In genomic region chr15:90921887-90922286, GRCh38 we compare ENCODE assay signal across 15 cellular contexts. TPM values are rescaled to one million over a fixed set of nuclear protein-coding genes. Genes with fewer than 3 reads are reported as not detected.
A peak's percentile ranks its signal among the peaks of the same experiment; 100 is the strongest.
DNase-seq lines count a peak whose midpoint lies in the region; ATAC-seq, FAIRE-seq and TF ChIP-seq lines count a peak whose summit lies in the region.
"Had no signal": no experiment of that assay in that cellular context is flagged by ENCODE, and none has a peak within 500 bp of the region (broad histone marks: within the 10 kb centered on the region; RNA-seq: fewer than 3 reads in every experiment).

No MANE protein-coding gene starts in this region.

- H3K79me2 ChIP-seq in KMS-11 (ENCODE audit: insufficient read depth, low read depth) (no peaks in the 10 kb centered on the region), K562 (ENCODE audit: control insufficient read depth, insufficient read depth, low read length) (no peaks in the 10 kb centered on the region; the same call in 2 of the 3 replicates)

- no peak overlapping the region for H3K23ac ChIP-seq in IMR-90 (ENCODE audit: low read depth, low read length)

- no peak overlapping the region for H4K8ac ChIP-seq in IMR-90 (ENCODE audit: low read depth in 2 of 2, low read length in 2 of 2)

- H4K20me1 ChIP-seq in IMR-90 (ENCODE audit: insufficient read depth, low read length) (no peaks in the 10 kb centered on the region), KMS-11 (ENCODE audit: insufficient read depth) (no peaks in the 10 kb centered on the region), K562 (replicated peaks; ENCODE audit: control insufficient read depth, insufficient read depth, low read length) (no peaks in the 10 kb centered on the region)

- H3K9ac ChIP-seq in IMR-90 (ENCODE audit: low read depth, low read length) (no peak overlapping the region), KMS-11 (no peak overlapping the region), K562 (ENCODE audit: insufficient read depth in 1 of 2, low read depth in 2 of 2, low read length in 2 of 2) (no peak overlapping the region)

- in situ Hi-C loops in IMR-90 (cut with MboI; ENCODE audit: low sequenced_read_pairs), result no loop called here
- in situ Hi-C loops in K562 (cut with MboI), result no loop called here

- H2BK20ac ChIP-seq in IMR-90 (ENCODE audit: low read depth, low read length), result no peak overlapping the region

- H3K4me3 ChIP-seq in IMR-90 (ENCODE audit: insufficient read depth, low read depth, low read length), result no peak overlapping the region
- H3K4me3 ChIP-seq in KMS-11 (IDR thresholded peaks at IDR 0.05; ENCODE audit: insufficient read depth, low read depth, low read length), result no peak overlapping the region
- no peak overlapping the region for H3K4me3 ChIP-seq in K562
- H3K4me3 ChIP-seq: A549, HAP-1 had no signal

- H2AFZ ChIP-seq in IMR-90 (replicated peaks; ENCODE audit: low read length, poor library complexity) (no peak overlapping the region), KMS-11 (ENCODE audit: low read depth) (no peak overlapping the region), K562 (ENCODE audit: low read depth, low read length) (no peak overlapping the region)

- ATAC-seq in activated T-cell treated with anti-CD3 and anti-CD28 coated beads, Interleukin-2, amount 50 U/mL, for 72 hours (replicated peaks in 1 of 2), result no peak
- no peak for ATAC-seq in IMR-90 (ENCODE audit: low read depth)
- no peak for ATAC-seq in K562
- no peak for ATAC-seq in HG03139 (IDR thresholded peaks at IDR 0.05; ENCODE audit: unreplicated experiment)
- ATAC-seq: A549 had no signal

- peaks cover 23% of the 10 kb centered on the region for H3K36me3 ChIP-seq in IMR-90 (ENCODE audit: control insufficient read depth, insufficient read depth, low read length)
- no peaks in the 10 kb centered on the region for H3K36me3 ChIP-seq in KMS-11 (ENCODE audit: insufficient read depth)
- H3K36me3 ChIP-seq in K562 (ENCODE audit: control insufficient read depth, insufficient read depth, low read length), result peaks cover 63% of the 10 kb centered on the region
- H3K36me3 ChIP-seq: BE2C had no signal

- H3K4me1 Mint-ChIP-seq in activated T-cell treated with anti-CD3 and anti-CD28 coated beads, Interleukin-2, amount 50 U/mL, for 24 hours (ENCODE audit: low read depth), result peaks cover 32% of the 10 kb centered on the region
- H3K4me1 Mint-ChIP-seq in activated T-cell treated with anti-CD3 and anti-CD28 coated beads, Interleukin-2, amount 50 U/mL, for 72 hours (ENCODE audit: low read depth), result peaks cover 34% of the 10 kb centered on the region

- TF ChIP-seq CTCF in IMR-90 (conservative IDR thresholded peaks at IDR 0.05; ENCODE audit: low read depth, low read length), result no peak
- TF ChIP-seq CTCF in KMS-11 (conservative IDR thresholded peaks at IDR 0.05; ENCODE audit: low read depth, low read length), result no peak
- TF ChIP-seq CTCF in K562 (IDR thresholded peaks at IDR 0.05 in 2 of 3, conservative IDR thresholded peaks at IDR 0.05 in 1 of 3; ENCODE audit: insufficient read depth in 2 of 3, low read depth in 1 of 3, low read length in 3 of 3), result no peak

- CTCF ChIA-PET in IMR-90 (lab: Yijun Ruan, JAX), result no interaction called here
- CTCF ChIA-PET in K562 (lab: Yijun Ruan, JAX; ENCODE audit: low intra/inter-chr PET ratio), result no interaction called here

- no peak overlapping the region for H3K4ac ChIP-seq in IMR-90 (ENCODE audit: low read depth, low read length)

- no peak for TF ChIP-seq EP300 in K562 (IDR thresholded peaks at IDR 0.05; ENCODE audit: low read length)

- no peak overlapping the region for H3K18ac ChIP-seq in IMR-90 (ENCODE audit: low read depth, low read length)

- no peak for TF ChIP-seq POLR2A in IMR-90 (IDR thresholded peaks at IDR 0.05; ENCODE audit: low read depth, low read length)
- 0 out of 2 replicates have a peak, but pooled peaks have one; percentile 15 for TF ChIP-seq POLR2A in K562 (conservative IDR thresholded peaks at IDR 0.05)

- H3K14ac ChIP-seq in IMR-90 (replicated peaks; ENCODE audit: low read depth, low read length), result no peak overlapping the region

- intact Hi-C loops in IMR-90 (cut with micrococcal nuclease) (no loop called here), K562 (cut with micrococcal nuclease) (no loop called here)

- no peaks in the 10 kb centered on the region for H3K79me1 ChIP-seq in IMR-90 (ENCODE audit: low read depth in 1 of 2, low read length in 2 of 2)

- H3K27ac ChIP-seq in IMR-90 (ENCODE audit: insufficient read depth, low read length), result no peak overlapping the region
- peak overlapping the region; percentile 67; the same call in 1 of the 2 replicates for H3K27ac ChIP-seq in KMS-11
- H3K27ac ChIP-seq in K562 (ENCODE audit: extremely low read depth, low read depth, low read length), result no peak overlapping the region
- H3K27ac ChIP-seq: A549, C4-2B had no signal

- H2BK120ac ChIP-seq in IMR-90 (ENCODE audit: low read depth, low read length), result no peak overlapping the region

- dilution Hi-C loops in IMR-90 (cut with HindIII; ENCODE audit: low sequenced_read_pairs, unreplicated experiment), result no loop called here

- H3K27me3 ChIP-seq in IMR-90 (ENCODE audit: control insufficient read depth, insufficient read depth, low read length) (no peaks in the 10 kb centered on the region), KMS-11 (ENCODE audit: insufficient read depth, low read depth) (no peaks in the 10 kb centered on the region), K562 (ENCODE audit: control insufficient read depth in 2 of 2, insufficient read depth in 2 of 2, low read length in 2 of 2) (no peaks in the 10 kb centered on the region)
- H3K27me3 ChIP-seq: BE2C had no signal

- H3K4me1 ChIP-seq in IMR-90 (ENCODE audit: control insufficient read depth, insufficient read depth, low read length) (no peaks in the 10 kb centered on the region), KMS-11 (ENCODE audit: low read depth, poor library complexity, severe bottlenecking) (peaks cover 47% of the 10 kb centered on the region), K562 (replicated peaks in 1 of 2; ENCODE audit: control insufficient read depth in 2 of 2, insufficient read depth in 2 of 2, low read length in 2 of 2) (peaks cover 11 to 18% of the 10 kb centered on the region in 2 experiments)
- H3K4me1 ChIP-seq: A549, BE2C, HAP-1 had no signal

- no peak overlapping the region for H2BK5ac ChIP-seq in IMR-90 (ENCODE audit: low read depth, low read length, poor library complexity, severe bottlenecking)

- TF ChIP-seq RAD21 in IMR-90 (IDR thresholded peaks at IDR 0.05; ENCODE audit: low read length) (no peak), K562 (CRISPR knock-in tag; conservative IDR thresholded peaks at IDR 0.05 in 1 of 2, IDR thresholded peaks at IDR 0.05 in 1 of 2) (no peak)

- no peak overlapping the region for H4K5ac ChIP-seq in IMR-90 (ENCODE audit: low read depth, low read length)

- H3K4me3 Mint-ChIP-seq in activated T-cell treated with anti-CD3 and anti-CD28 coated beads, Interleukin-2, amount 50 U/mL, for 24 hours, result no peak overlapping the region
- H3K4me3 Mint-ChIP-seq in activated T-cell treated with anti-CD3 and anti-CD28 coated beads, Interleukin-2, amount 50 U/mL, for 72 hours, result no peak overlapping the region
- H3K4me3 Mint-ChIP-seq: CD4-positive, alpha-beta memory T cell had no signal

- H2AK5ac ChIP-seq in IMR-90 (ENCODE audit: low read depth, low read length), result no peak overlapping the region

- no peaks in the 10 kb centered on the region for H3K9me3 Mint-ChIP-seq in activated T-cell treated with anti-CD3 and anti-CD28 coated beads, Interleukin-2, amount 50 U/mL, for 24 hours
- H3K9me3 Mint-ChIP-seq in activated T-cell treated with anti-CD3 and anti-CD28 coated beads, Interleukin-2, amount 50 U/mL, for 72 hours, result no peaks in the 10 kb centered on the region
- H3K9me3 Mint-ChIP-seq: CD4-positive, alpha-beta memory T cell had no signal

- peaks cover 73% of the 10 kb centered on the region for H3K36me3 Mint-ChIP-seq in activated T-cell treated with anti-CD3 and anti-CD28 coated beads, Interleukin-2, amount 50 U/mL, for 24 hours (ENCODE audit: low read depth)
- H3K36me3 Mint-ChIP-seq in activated T-cell treated with anti-CD3 and anti-CD28 coated beads, Interleukin-2, amount 50 U/mL, for 72 hours (ENCODE audit: insufficient read depth in 2 of 2), result peaks cover 5 to 23% of the 10 kb centered on the region in 2 donors

- no peak for FAIRE-seq in K562 (lab: Jason Lieb, UNC)
- FAIRE-seq: A549, GM12891, H1, HTR-8/SVneo had no signal

- 83% methylated on average over 1 of the region's 4 CpGs; no CpG with 5 or more reads in 1 of the 2 experiments for WGBS in IMR-90 (ENCODE audit: extremely low coverage in 2 of 2, insufficient read length in 1 of 2), 2 experiments
- 79% methylated on average over 4 of the region's 4 CpGs for WGBS in K562 (ENCODE audit: insufficient coverage, low coverage, missing lambda C conversion rate)

- no TSS peak for BruUV-seq in IMR-90 (replicated peaks; lab: Mats Ljungman, UMichigan)
- no TSS peak for BruUV-seq in K562 (replicated peaks; lab: Mats Ljungman, UMichigan)

- H3K9me1 ChIP-seq in IMR-90 (ENCODE audit: insufficient read depth, low read length) (no peaks in the 10 kb centered on the region), K562 (ENCODE audit: control insufficient read depth, insufficient read depth, low read length) (no peaks in the 10 kb centered on the region)

- DNase-seq in activated T-cell treated with anti-CD3 and anti-CD28 coated beads, Interleukin-2, amount 50 U/mL, for 24 hours, result no peak
- DNase-seq in activated T-cell treated with anti-CD3 and anti-CD28 coated beads, Interleukin-2, amount 50 U/mL, for 72 hours, result no peak
- DNase-seq in IMR-90 (no peak), K562 (ENCODE audit: extremely low read depth in 1 of 4, low spot score in 3 of 4) (no peak)
- DNase-seq: BE2C; CD4-positive, alpha-beta memory T cell; DMS79 had no signal

- H2AK9ac ChIP-seq in IMR-90 (replicated peaks; ENCODE audit: low read depth, low read length, poor library complexity), result no peak overlapping the region

- no peaks in the 10 kb centered on the region for H3K27me3 Mint-ChIP-seq in activated T-cell treated with anti-CD3 and anti-CD28 coated beads, Interleukin-2, amount 50 U/mL, for 24 hours
- H3K27me3 Mint-ChIP-seq in activated T-cell treated with anti-CD3 and anti-CD28 coated beads, Interleukin-2, amount 50 U/mL, for 72 hours (ENCODE audit: low read depth), result no peaks in the 10 kb centered on the region
- H3K27me3 Mint-ChIP-seq: CD4-positive, alpha-beta memory T cell had no signal

- H3K9me3 ChIP-seq in IMR-90 (ENCODE audit: control insufficient read depth, insufficient read depth, low read length) (no peaks in the 10 kb centered on the region), K562 (replicated peaks; ENCODE audit: control insufficient read depth, insufficient read depth, low read depth, low read length) (no peaks in the 10 kb centered on the region)
- H3K9me3 ChIP-seq: A549, BE2C, HAP-1 had no signal

- no peak overlapping the region for H2BK15ac ChIP-seq in IMR-90 (ENCODE audit: low read depth, low read length)

- POLR2A ChIA-PET in IMR-90 (lab: Charles Lee; ENCODE audit: unreplicated experiment), result no interaction called here
- POLR2A ChIA-PET in K562 (lab: Yijun Ruan, JAX), result interaction anchor here (0.8 to 3.7 kb wide), 8 partner anchors 7 to 73 kb away, joined by 3 to 26 read pairs (median 10); partner anchors contain the start of genes HDDC3, MAN2A2 and UNC45A

- H3K27ac Mint-ChIP-seq in activated T-cell treated with anti-CD3 and anti-CD28 coated beads, Interleukin-2, amount 50 U/mL, for 24 hours, result peak overlapping the region; percentile 86
- H3K27ac Mint-ChIP-seq in activated T-cell treated with anti-CD3 and anti-CD28 coated beads, Interleukin-2, amount 50 U/mL, for 72 hours, result no peak overlapping the region

- H3K56ac ChIP-seq in IMR-90 (ENCODE audit: extremely low read depth, insufficient read depth, low read length), result no peak overlapping the region

- no peak overlapping the region for H4K91ac ChIP-seq in IMR-90 (ENCODE audit: insufficient read depth, low read depth, low read length)

- H3K4me2 ChIP-seq in IMR-90 (ENCODE audit: low read depth, low read length) (no peak overlapping the region), KMS-11 (peak overlapping the region; percentile 49; the same call in 1 of the 2 replicates), K562 (ENCODE audit: insufficient read depth, low read length) (no peak overlapping the region)
- H3K4me2 ChIP-seq: A549 had no signal

RNA-seq across cellular contexts. Expression of gene HDDC3, which starts 10.5 kb away (rescaled TPM):
- total RNA-seq in activated T-cell treated with anti-CD3 and anti-CD28 coated beads, Interleukin-2, amount 50 U/mL, for 72 hours, result 10 to 100 TPM; 37.6 to 53.7 TPM
- total RNA-seq in IMR-90 (2012; rRNA removed), result 7.2 and 7.9 TPM in 2 replicates
- 10.7 and 10.8 TPM in 2 replicates for polyA plus RNA-seq in IMR-90 (2012; rRNA removed)
- polyA plus RNA-seq in IMR-90 (2012; cell fraction: cytosol; rRNA removed), result 13.8 and 14.7 TPM in 2 replicates
- polyA plus RNA-seq in IMR-90 (2012; cell fraction: nucleus; rRNA removed; ENCODE audit: low replicate concordance), result 11.7 and 12.4 TPM in 2 replicates
- total RNA-seq in K562 (2011; cell fraction: chromatin; rRNA removed; ENCODE audit: low replicate concordance), result 27.3 and 60.3 TPM in 2 replicates
- 59.5 and 62.4 TPM in 2 replicates for total RNA-seq in K562 (2011; cell fraction: nucleolus; rRNA removed)
- total RNA-seq in K562 (2011; cell fraction: nucleoplasm; rRNA removed), result 46.9 and 47.9 TPM in 2 replicates
- total RNA-seq in K562 (2014; rRNA removed), result 54.1 and 64.9 TPM in 2 replicates
- 28.2 and 33.0 TPM in 2 replicates for total RNA-seq in K562 (2014; rRNA removed; fragmentation: Illumina TruSeq; extraction: Trizol)
- total RNA-seq in K562 (2015; rRNA removed; fragmentation: Illumina TruSeq; extraction: Trizol), result 36.6 and 36.9 TPM in 2 replicates
- 42.6 and 43.0 TPM in 2 replicates for total RNA-seq in K562 (2021)
- 30.8 and 33.4 TPM in 2 replicates for polyA plus RNA-seq in K562 (2011; rRNA removed)
- 37.1 and 49.7 TPM in 2 replicates for polyA plus RNA-seq in K562 (2011; cell fraction: cytosol; rRNA removed)
- polyA plus RNA-seq in K562 (2011; cell fraction: nucleus; rRNA removed), result 37.0 and 41.5 TPM in 2 replicates
- polyA plus RNA-seq in K562 (2012), result 29.7 and 31.4 TPM in 2 replicates
- polyA plus RNA-seq in K562 (2014; fragmentation: Illumina TruSeq; extraction: Trizol), result 51.7 and 54.2 TPM in 2 replicates
- 10 to 100 TPM; 14.9 to 21.3 TPM for polyA plus RNA-seq in K562 (2014; fragmentation: Nextera tagmentation; extraction: Ambion mirVana)
- polyA plus RNA-seq in K562 (2014; rRNA removed), result 55.8 and 65.8 TPM in 2 replicates
- polyA minus RNA-seq in K562 (2011; rRNA and poly(A)+ RNA removed), result 21.5 and 26.2 TPM in 2 replicates
- polyA minus RNA-seq in K562 (2011; cell fraction: cytosol; rRNA and poly(A)+ RNA removed), result 10.3 and 15.1 TPM in 2 replicates
- polyA minus RNA-seq in K562 (2011; cell fraction: nucleus; rRNA and poly(A)+ RNA removed), result 28.9 and 44.4 TPM in 2 replicates

RNA-seq across cellular contexts. Expression of gene UNC45A, which starts 13.2 kb away (rescaled TPM):
- 10 to 100 TPM; 65.9 to 76.8 TPM for total RNA-seq in activated T-cell treated with anti-CD3 and anti-CD28 coated beads, Interleukin-2, amount 50 U/mL, for 72 hours
- 85.3 and 100 TPM in 2 replicates for total RNA-seq in IMR-90 (2012; rRNA removed)
- 68.9 and 77.5 TPM in 2 replicates for polyA plus RNA-seq in IMR-90 (2012; rRNA removed)
- polyA plus RNA-seq in IMR-90 (2012; cell fraction: cytosol; rRNA removed), result 58.6 and 77.5 TPM in 2 replicates
- polyA plus RNA-seq in IMR-90 (2012; cell fraction: nucleus; rRNA removed; ENCODE audit: low replicate concordance), result 120 and 174 TPM in 2 replicates
- 131 and 331 TPM in 2 replicates for total RNA-seq in K562 (2011; cell fraction: chromatin; rRNA removed; ENCODE audit: low replicate concordance)
- 205 and 228 TPM in 2 replicates for total RNA-seq in K562 (2011; cell fraction: nucleolus; rRNA removed)
- 113 and 152 TPM in 2 replicates for total RNA-seq in K562 (2011; cell fraction: nucleoplasm; rRNA removed)
- total RNA-seq in K562 (2014; rRNA removed), result 59.8 and 65.2 TPM in 2 replicates
- total RNA-seq in K562 (2014; rRNA removed; fragmentation: Illumina TruSeq; extraction: Trizol), result 19.2 and 22.6 TPM in 2 replicates
- total RNA-seq in K562 (2015; rRNA removed; fragmentation: Illumina TruSeq; extraction: Trizol), result 47.7 and 52.5 TPM in 2 replicates
- total RNA-seq in K562 (2021), result 79.0 and 79.3 TPM in 2 replicates
- 43.7 and 56.7 TPM in 2 replicates for polyA plus RNA-seq in K562 (2011; rRNA removed)
- polyA plus RNA-seq in K562 (2011; cell fraction: cytosol; rRNA removed), result 46.7 and 62.9 TPM in 2 replicates
- polyA plus RNA-seq in K562 (2011; cell fraction: nucleus; rRNA removed), result 163 and 164 TPM in 2 replicates
- polyA plus RNA-seq in K562 (2012), result 75.1 and 75.7 TPM in 2 replicates
- polyA plus RNA-seq in K562 (2014; fragmentation: Illumina TruSeq; extraction: Trizol), result 35.7 and 46.7 TPM in 2 replicates
- 10 to 100 TPM; 22.4 to 23.1 TPM for polyA plus RNA-seq in K562 (2014; fragmentation: Nextera tagmentation; extraction: Ambion mirVana)
- polyA plus RNA-seq in K562 (2014; rRNA removed), result 54.5 and 55.5 TPM in 2 replicates
- polyA minus RNA-seq in K562 (2011; rRNA and poly(A)+ RNA removed), result 51.9 and 58.7 TPM in 2 replicates
- 50.4 and 51.9 TPM in 2 replicates for polyA minus RNA-seq in K562 (2011; cell fraction: cytosol; rRNA and poly(A)+ RNA removed)
- polyA minus RNA-seq in K562 (2011; cell fraction: nucleus; rRNA and poly(A)+ RNA removed), result 51.0 and 77.4 TPM in 2 replicates

RNA-seq across cellular contexts. Expression of gene MAN2A2, which starts 18.8 kb away (rescaled TPM):
- total RNA-seq in activated T-cell treated with anti-CD3 and anti-CD28 coated beads, Interleukin-2, amount 50 U/mL, for 72 hours, result 100 to 1,000 TPM; 159 to 190 TPM
- total RNA-seq in IMR-90 (2012; rRNA removed), result 3.4 and 6.1 TPM in 2 replicates
- 52.5 and 55.5 TPM in 2 replicates for polyA plus RNA-seq in IMR-90 (2012; rRNA removed)
- 22.5 and 26.8 TPM in 2 replicates for polyA plus RNA-seq in IMR-90 (2012; cell fraction: cytosol; rRNA removed)
- polyA plus RNA-seq in IMR-90 (2012; cell fraction: nucleus; rRNA removed; ENCODE audit: low replicate concordance), result 104 and 294 TPM in 2 replicates
- total RNA-seq in K562 (2011; cell fraction: chromatin; rRNA removed; ENCODE audit: low replicate concordance), result 447 and 1,128 TPM in 2 replicates
- 692 and 704 TPM in 2 replicates for total RNA-seq in K562 (2011; cell fraction: nucleolus; rRNA removed)
- total RNA-seq in K562 (2011; cell fraction: nucleoplasm; rRNA removed), result 460 and 506 TPM in 2 replicates
- 35.0 and 53.7 TPM in 2 replicates for total RNA-seq in K562 (2014; rRNA removed)
- total RNA-seq in K562 (2014; rRNA removed; fragmentation: Illumina TruSeq; extraction: Trizol), result 20.6 and 25.0 TPM in 2 replicates
- 43.3 and 43.4 TPM in 2 replicates for total RNA-seq in K562 (2015; rRNA removed; fragmentation: Illumina TruSeq; extraction: Trizol)
- total RNA-seq in K562 (2021), result 116 and 151 TPM in 2 replicates
- polyA plus RNA-seq in K562 (2011; rRNA removed), result 71.7 and 195 TPM in 2 replicates
- 119 and 133 TPM in 2 replicates for polyA plus RNA-seq in K562 (2011; cell fraction: cytosol; rRNA removed)
- 1,870 and 1,995 TPM in 2 replicates for polyA plus RNA-seq in K562 (2011; cell fraction: nucleus; rRNA removed)
- polyA plus RNA-seq in K562 (2012), result 92.0 and 210 TPM in 2 replicates
- 130 and 131 TPM in 2 replicates for polyA plus RNA-seq in K562 (2014; fragmentation: Illumina TruSeq; extraction: Trizol)
- 10 to 100 TPM in 1 of 2 experiments, 1 to 10 TPM in 1; 7.3 to 13.7 TPM for polyA plus RNA-seq in K562 (2014; fragmentation: Nextera tagmentation; extraction: Ambion mirVana)
- 114 and 121 TPM in 2 replicates for polyA plus RNA-seq in K562 (2014; rRNA removed)
- 30.7 and 41.4 TPM in 2 replicates for polyA minus RNA-seq in K562 (2011; rRNA and poly(A)+ RNA removed)
- polyA minus RNA-seq in K562 (2011; cell fraction: cytosol; rRNA and poly(A)+ RNA removed), result 71.5 and 84.4 TPM in 2 replicates
- polyA minus RNA-seq in K562 (2011; cell fraction: nucleus; rRNA and poly(A)+ RNA removed), result 264 and 379 TPM in 2 replicates

RNA-seq across cellular contexts. Expression of gene RCCD1, which starts 32.8 kb away (rescaled TPM):
- 10 to 100 TPM; 26.2 to 27.6 TPM for total RNA-seq in activated T-cell treated with anti-CD3 and anti-CD28 coated beads, Interleukin-2, amount 50 U/mL, for 72 hours
- total RNA-seq in IMR-90 (2012; rRNA removed), result 3.9 and 4.4 TPM in 2 replicates
- 9.9 TPM in 2 replicates for polyA plus RNA-seq in IMR-90 (2012; rRNA removed)
- polyA plus RNA-seq in IMR-90 (2012; cell fraction: cytosol; rRNA removed), result 10.6 and 11.0 TPM in 2 replicates
- 36.7 and 43.3 TPM in 2 replicates for polyA plus RNA-seq in IMR-90 (2012; cell fraction: nucleus; rRNA removed; ENCODE audit: low replicate concordance)
- 100 and 115 TPM in 2 replicates for total RNA-seq in K562 (2011; cell fraction: chromatin; rRNA removed; ENCODE audit: low replicate concordance)
- total RNA-seq in K562 (2011; cell fraction: nucleolus; rRNA removed), result 74.7 and 75.5 TPM in 2 replicates
- 86.9 and 97.7 TPM in 2 replicates for total RNA-seq in K562 (2011; cell fraction: nucleoplasm; rRNA removed)
- 38.1 and 41.2 TPM in 2 replicates for total RNA-seq in K562 (2014; rRNA removed)
- total RNA-seq in K562 (2014; rRNA removed; fragmentation: Illumina TruSeq; extraction: Trizol), result 17.0 and 18.0 TPM in 2 replicates
- 16.7 and 23.7 TPM in 2 replicates for total RNA-seq in K562 (2015; rRNA removed; fragmentation: Illumina TruSeq; extraction: Trizol)
- 44.0 and 45.9 TPM in 2 replicates for total RNA-seq in K562 (2021)
- 28.5 and 39.6 TPM in 2 replicates for polyA plus RNA-seq in K562 (2011; rRNA removed)
- polyA plus RNA-seq in K562 (2011; cell fraction: cytosol; rRNA removed), result 17.6 and 22.6 TPM in 2 replicates
- polyA plus RNA-seq in K562 (2011; cell fraction: nucleus; rRNA removed), result 232 and 244 TPM in 2 replicates
- 41.3 and 51.9 TPM in 2 replicates for polyA plus RNA-seq in K562 (2012)
- 22.3 and 24.7 TPM in 2 replicates for polyA plus RNA-seq in K562 (2014; fragmentation: Illumina TruSeq; extraction: Trizol)
- polyA plus RNA-seq in K562 (2014; fragmentation: Nextera tagmentation; extraction: Ambion mirVana), result 10 to 100 TPM; 11.1 to 12.2 TPM
- 45.2 and 51.4 TPM in 2 replicates for polyA plus RNA-seq in K562 (2014; rRNA removed)
- polyA minus RNA-seq in K562 (2011; rRNA and poly(A)+ RNA removed), result 10.3 and 13.1 TPM in 2 replicates
- polyA minus RNA-seq in K562 (2011; cell fraction: cytosol; rRNA and poly(A)+ RNA removed), result 9.4 and 12.6 TPM in 2 replicates
- 25.3 and 29.9 TPM in 2 replicates for polyA minus RNA-seq in K562 (2011; cell fraction: nucleus; rRNA and poly(A)+ RNA removed)

RNA-seq across cellular contexts. Expression of gene FES, which starts 37.6 kb away (rescaled TPM):
- 10 to 100 TPM; 68.3 to 81.5 TPM for total RNA-seq in activated T-cell treated with anti-CD3 and anti-CD28 coated beads, Interleukin-2, amount 50 U/mL, for 72 hours
- total RNA-seq in IMR-90 (2012; rRNA removed), result 9.7 and 11.7 TPM in 2 replicates
- 10.5 and 12.5 TPM in 2 replicates for polyA plus RNA-seq in IMR-90 (2012; rRNA removed)
- 7.8 and 7.9 TPM in 2 replicates for polyA plus RNA-seq in IMR-90 (2012; cell fraction: cytosol; rRNA removed)
- polyA plus RNA-seq in IMR-90 (2012; cell fraction: nucleus; rRNA removed; ENCODE audit: low replicate concordance), result 61.9 and 147 TPM in 2 replicates
- total RNA-seq in K562 (2011; cell fraction: chromatin; rRNA removed; ENCODE audit: low replicate concordance), result 3.7 and 18.5 TPM in 2 replicates
- total RNA-seq in K562 (2011; cell fraction: nucleolus; rRNA removed), result 5.1 and 10.8 TPM in 2 replicates
- 3.3 and 6.0 TPM in 2 replicates for total RNA-seq in K562 (2011; cell fraction: nucleoplasm; rRNA removed)
- total RNA-seq in K562 (2014; rRNA removed), result 0.86 and 1.6 TPM in 2 replicates
- total RNA-seq in K562 (2014; rRNA removed; fragmentation: Illumina TruSeq; extraction: Trizol), result 0.73 and 1.1 TPM in 2 replicates
- total RNA-seq in K562 (2015; rRNA removed; fragmentation: Illumina TruSeq; extraction: Trizol), result 0.72 and 1.1 TPM in 2 replicates
- total RNA-seq in K562 (2021), result 1.3 and 2.6 TPM in 2 replicates
- polyA plus RNA-seq in K562 (2011; rRNA removed), result 0.38 and 1.0 TPM in 2 replicates
- polyA plus RNA-seq in K562 (2011; cell fraction: cytosol; rRNA removed), result 0.83 and 1.2 TPM in 2 replicates
- 4.8 and 6.6 TPM in 2 replicates for polyA plus RNA-seq in K562 (2011; cell fraction: nucleus; rRNA removed)
- polyA plus RNA-seq in K562 (2012), result 1.1 and 2.8 TPM in 2 replicates
- polyA plus RNA-seq in K562 (2014; fragmentation: Illumina TruSeq; extraction: Trizol), result 0.55 and 0.66 TPM in 2 replicates
- polyA plus RNA-seq in K562 (2014; fragmentation: Nextera tagmentation; extraction: Ambion mirVana), result under 1 TPM; 0.82 to 0.91 TPM
- polyA plus RNA-seq in K562 (2014; rRNA removed), result 0.78 and 2.5 TPM in 2 replicates
- polyA minus RNA-seq in K562 (2011; rRNA and poly(A)+ RNA removed), result 0.14 and 0.45 TPM in 2 replicates
- polyA minus RNA-seq in K562 (2011; cell fraction: cytosol; rRNA and poly(A)+ RNA removed), result 0.86 and 2.5 TPM in 2 replicates
- 4.0 and 4.3 TPM in 2 replicates for polyA minus RNA-seq in K562 (2011; cell fraction: nucleus; rRNA and poly(A)+ RNA removed)
- polyA plus RNA-seq: CD4-positive, alpha-beta memory T cell had no signal
